1 cellular context compared by ENCODE assay signal in genomic region chr12:123767613-123768012, GRCh38.
A peak's percentile ranks its signal among the peaks of the same experiment; 100 is the strongest.
TF ChIP-seq lines count a peak whose summit lies in the region.

No MANE protein-coding gene starts in this region.

TF ChIP-seq in GM12878, 131 proteins besides CTCF, POLR2A, EP300 and RAD21 (continued from another document):
- TF ChIP-seq GATAD2B (conservative IDR thresholded peaks at IDR 0.05; ENCODE audit: low read depth) (0 out of 2 replicates have a peak, but pooled peaks have one; percentile 37), STAT1 (conservative IDR thresholded peaks at IDR 0.05) (no peak), HCFC1 (IDR thresholded peaks at IDR 0.05; ENCODE audit: low read length) (no peak), E4F1 (IDR thresholded peaks at IDR 0.05; ENCODE audit: borderline replicate concordance, partially characterized antibody) (no peak), NR2C2 (IDR thresholded peaks at IDR 0.05; ENCODE audit: borderline replicate concordance, control insufficient read depth, insufficient read length, low read depth) (no peak), NR2C1 (IDR thresholded peaks at IDR 0.05) (no peak), BHLHE40 (IDR thresholded peaks at IDR 0.05; ENCODE audit: borderline replicate concordance in 1 of 2, low read depth in 2 of 2, low read length in 1 of 2) (peak; percentile 56 to 78)
TF ChIP-seq in GM12878: peak in this region for 37.
